In the genomic region with DNA sequence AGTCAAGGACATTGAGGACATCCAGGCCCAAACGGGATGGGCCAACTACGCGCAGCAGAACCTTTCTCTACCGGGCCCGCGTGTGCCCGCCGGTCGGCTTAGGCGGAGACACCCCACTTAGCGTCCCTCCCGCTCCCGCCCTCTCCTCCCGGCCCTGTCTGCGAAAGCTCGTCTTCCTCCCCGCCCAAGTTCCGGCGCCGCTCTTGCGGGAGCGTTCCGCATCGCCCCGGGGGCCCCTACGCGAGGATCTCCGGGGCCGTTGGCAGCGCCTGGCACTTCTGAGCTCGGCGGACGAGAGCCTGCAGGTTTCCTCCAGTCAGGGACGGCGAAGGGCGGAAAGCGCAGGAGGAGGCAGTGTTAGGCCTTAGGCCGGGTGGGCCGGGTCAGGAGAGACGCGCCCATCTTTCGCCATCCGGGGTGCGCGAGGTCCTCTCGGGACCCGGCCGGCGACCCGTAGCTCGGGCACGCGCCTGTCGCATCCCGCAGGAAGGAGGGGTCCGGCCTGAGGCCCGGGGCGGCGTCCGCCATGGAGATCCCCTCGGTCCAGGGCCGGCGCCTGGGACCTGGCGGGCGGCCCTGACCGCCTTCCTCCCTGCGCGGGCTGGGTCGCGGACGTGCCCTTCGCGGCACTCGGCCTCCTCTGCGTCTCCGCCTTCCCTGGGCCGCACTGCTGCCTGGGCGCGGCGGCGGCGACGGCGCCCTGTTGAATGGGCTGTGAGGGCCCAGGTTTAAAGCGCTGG, we compare ENCODE assay signal across 1 cellular context.
TF ChIP-seq lines count a peak whose summit lies in the region.

Gene FEM1B, plus strand, starts transcription at position 141 of the 740 bp plus-strand sequence. CDS start 673 bp downstream, outside the sequence.

TF ChIP-seq in HepG2, 621 proteins besides CTCF, POLR2A, EP300 and RAD21 (continued from another document and continues in another):
- TF ChIP-seq, protein P1, sequence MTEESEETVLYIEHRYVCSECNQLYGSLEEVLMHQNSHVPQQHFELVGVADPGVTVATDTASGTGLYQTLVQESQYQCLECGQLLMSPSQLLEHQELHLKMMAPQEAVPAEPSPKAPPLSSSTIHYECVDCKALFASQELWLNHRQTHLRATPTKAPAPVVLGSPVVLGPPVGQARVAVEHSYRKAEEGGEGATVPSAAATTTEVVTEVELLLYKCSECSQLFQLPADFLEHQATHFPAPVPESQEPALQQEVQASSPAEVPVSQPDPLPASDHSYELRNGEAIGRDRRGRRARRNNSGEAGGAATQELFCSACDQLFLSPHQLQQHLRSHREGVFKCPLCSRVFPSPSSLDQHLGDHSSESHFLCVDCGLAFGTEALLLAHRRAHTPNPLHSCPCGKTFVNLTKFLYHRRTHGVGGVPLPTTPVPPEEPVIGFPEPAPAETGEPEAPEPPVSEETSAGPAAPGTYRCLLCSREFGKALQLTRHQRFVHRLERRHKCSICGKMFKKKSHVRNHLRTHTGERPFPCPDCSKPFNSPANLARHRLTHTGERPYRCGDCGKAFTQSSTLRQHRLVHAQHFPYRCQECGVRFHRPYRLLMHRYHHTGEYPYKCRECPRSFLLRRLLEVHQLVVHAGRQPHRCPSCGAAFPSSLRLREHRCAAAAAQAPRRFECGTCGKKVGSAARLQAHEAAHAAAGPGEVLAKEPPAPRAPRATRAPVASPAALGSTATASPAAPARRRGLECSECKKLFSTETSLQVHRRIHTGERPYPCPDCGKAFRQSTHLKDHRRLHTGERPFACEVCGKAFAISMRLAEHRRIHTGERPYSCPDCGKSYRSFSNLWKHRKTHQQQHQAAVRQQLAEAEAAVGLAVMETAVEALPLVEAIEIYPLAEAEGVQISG (CRISPR knock-in tag; IDR thresholded peaks at IDR 0.05) = peak; percentile 89
- TF ChIP-seq ZNF224 (CRISPR knock-in tag; IDR thresholded peaks at IDR 0.05) = peak; percentile 81; the same call in 1 of the 2 replicates
- no peak for TF ChIP-seq SETDB1 (CRISPR knock-in tag; IDR thresholded peaks at IDR 0.05; ENCODE audit: borderline replicate concordance)
- peak; percentile 76; the same call in 1 of the 2 replicates for TF ChIP-seq DNMT1 (CRISPR knock-in tag; IDR thresholded peaks at IDR 0.05)
- TF ChIP-seq ZEB1 (IDR thresholded peaks at IDR 0.05; ENCODE audit: insufficient replicate concordance, low read depth) = no peak
- peak; percentile 94 for TF ChIP-seq ZBTB7B (CRISPR knock-in tag; IDR thresholded peaks at IDR 0.05)
- peak; percentile 86; the same call in 1 of the 2 replicates for TF ChIP-seq ZSCAN29 (CRISPR knock-in tag; conservative IDR thresholded peaks at IDR 0.05)
- TF ChIP-seq ATF7-NPFF (CRISPR knock-in tag; IDR thresholded peaks at IDR 0.05; ENCODE audit: low read depth) = peak; percentile 79
- TF ChIP-seq POLR2AphosphoS2 (IDR thresholded peaks at IDR 0.05; ENCODE audit: low read depth, low read length) = no peak
- peak; percentile 92 for TF ChIP-seq ZNF547 (CRISPR knock-in tag; IDR thresholded peaks at IDR 0.05)
- no peak for TF ChIP-seq FUBP1 (CRISPR knock-in tag; IDR thresholded peaks at IDR 0.05; ENCODE audit: borderline replicate concordance)
- TF ChIP-seq ZNF589 (CRISPR knock-in tag; conservative IDR thresholded peaks at IDR 0.05) = peak; percentile 44
- TF ChIP-seq YEATS2 (CRISPR knock-in tag; IDR thresholded peaks at IDR 0.05; ENCODE audit: borderline replicate concordance) = peak; percentile 96
- peak; percentile 52; the same call in 1 of the 2 replicates for TF ChIP-seq ZNF770 (CRISPR knock-in tag; IDR thresholded peaks at IDR 0.05)
- TF ChIP-seq, protein P2, sequence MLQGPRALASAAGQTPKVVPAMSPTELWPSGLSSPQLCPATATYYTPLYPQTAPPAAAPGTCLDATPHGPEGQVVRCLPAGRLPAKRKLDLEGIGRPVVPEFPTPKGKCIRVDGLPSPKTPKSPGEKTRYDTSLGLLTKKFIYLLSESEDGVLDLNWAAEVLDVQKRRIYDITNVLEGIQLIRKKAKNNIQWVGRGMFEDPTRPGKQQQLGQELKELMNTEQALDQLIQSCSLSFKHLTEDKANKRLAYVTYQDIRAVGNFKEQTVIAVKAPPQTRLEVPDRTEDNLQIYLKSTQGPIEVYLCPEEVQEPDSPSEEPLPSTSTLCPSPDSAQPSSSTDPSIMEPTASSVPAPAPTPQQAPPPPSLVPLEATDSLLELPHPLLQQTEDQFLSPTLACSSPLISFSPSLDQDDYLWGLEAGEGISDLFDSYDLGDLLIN (CRISPR knock-in tag; IDR thresholded peaks at IDR 0.05; ENCODE audit: borderline replicate concordance) = peak; percentile 81; the same call in 1 of the 2 replicates
- peak; percentile 77; the same call in 1 of the 2 replicates for TF ChIP-seq MTA1 (CRISPR knock-in tag; IDR thresholded peaks at IDR 0.05; ENCODE audit: borderline replicate concordance)
- TF ChIP-seq GFI1 (CRISPR knock-in tag; IDR thresholded peaks at IDR 0.05; ENCODE audit: borderline replicate concordance) = no peak
- TF ChIP-seq, protein P3, sequence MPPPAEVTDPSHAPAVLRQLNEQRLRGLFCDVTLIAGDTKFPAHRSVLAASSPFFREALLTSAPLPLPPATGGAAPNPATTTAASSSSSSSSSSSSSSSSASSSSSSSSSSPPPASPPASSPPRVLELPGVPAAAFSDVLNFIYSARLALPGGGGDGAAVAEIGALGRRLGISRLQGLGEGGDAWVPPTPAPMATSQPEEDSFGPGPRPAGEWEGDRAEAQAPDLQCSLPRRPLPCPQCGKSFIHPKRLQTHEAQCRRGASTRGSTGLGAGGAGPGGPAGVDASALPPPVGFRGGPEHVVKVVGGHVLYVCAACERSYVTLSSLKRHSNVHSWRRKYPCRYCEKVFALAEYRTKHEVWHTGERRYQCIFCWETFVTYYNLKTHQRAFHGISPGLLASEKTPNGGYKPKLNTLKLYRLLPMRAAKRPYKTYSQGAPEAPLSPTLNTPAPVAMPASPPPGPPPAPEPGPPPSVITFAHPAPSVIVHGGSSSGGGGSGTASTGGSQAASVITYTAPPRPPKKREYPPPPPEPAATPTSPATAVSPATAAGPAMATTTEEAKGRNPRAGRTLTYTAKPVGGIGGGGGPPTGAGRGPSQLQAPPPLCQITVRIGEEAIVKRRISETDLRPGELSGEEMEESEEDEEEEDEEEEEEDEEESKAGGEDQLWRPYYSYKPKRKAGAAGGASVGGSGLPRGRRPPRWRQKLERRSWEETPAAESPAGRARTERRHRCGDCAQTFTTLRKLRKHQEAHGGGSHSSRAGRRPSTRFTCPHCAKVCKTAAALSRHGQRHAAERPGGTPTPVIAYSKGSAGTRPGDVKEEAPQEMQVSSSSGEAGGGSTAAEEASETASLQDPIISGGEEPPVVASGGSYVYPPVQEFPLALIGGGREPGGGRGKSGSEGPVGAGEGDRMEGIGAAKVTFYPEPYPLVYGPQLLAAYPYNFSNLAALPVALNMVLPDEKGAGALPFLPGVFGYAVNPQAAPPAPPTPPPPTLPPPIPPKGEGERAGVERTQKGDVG (CRISPR knock-in tag; IDR thresholded peaks at IDR 0.05; ENCODE audit: borderline replicate concordance) = no peak
- TF ChIP-seq HOXA5 (CRISPR knock-in tag; IDR thresholded peaks at IDR 0.05) = peak; percentile 74
- TF ChIP-seq KAT2B (IDR thresholded peaks at IDR 0.05; ENCODE audit: borderline replicate concordance, low read depth, low read length) = no peak
- TF ChIP-seq ZNF629 (CRISPR knock-in tag; conservative IDR thresholded peaks at IDR 0.05) = peak; percentile 55; the same call in 1 of the 2 replicates
- TF ChIP-seq MIXL1 (CRISPR knock-in tag; IDR thresholded peaks at IDR 0.05) = peak; percentile 40
- TF ChIP-seq RORA (CRISPR knock-in tag; IDR thresholded peaks at IDR 0.05) = peak; percentile 47; the same call in 1 of the 2 replicates
- peak; percentile 72; the same call in 1 of the 2 replicates for TF ChIP-seq ZNF792 (CRISPR knock-in tag; IDR thresholded peaks at IDR 0.05)
- no peak; the same call in 1 of the 2 replicates for TF ChIP-seq GLI4 (CRISPR knock-in tag; IDR thresholded peaks at IDR 0.05; ENCODE audit: borderline replicate concordance)
- no peak for TF ChIP-seq TCF7L2 (IDR thresholded peaks at IDR 0.05; ENCODE audit: low read depth, low read length)
- TF ChIP-seq JUND (CRISPR knock-in tag; IDR thresholded peaks at IDR 0.05) = no peak
- no peak for TF ChIP-seq ZNF382 (CRISPR knock-in tag; IDR thresholded peaks at IDR 0.05; ENCODE audit: borderline replicate concordance)
- no peak for TF ChIP-seq ZNF577 (CRISPR knock-in tag; IDR thresholded peaks at IDR 0.05; ENCODE audit: borderline replicate concordance, low read depth)
- TF ChIP-seq ZBTB44 (CRISPR knock-in tag; IDR thresholded peaks at IDR 0.05) = no peak
- 0 out of 2 replicates have a peak, but pooled peaks have one; percentile 42 for TF ChIP-seq ZIK1 (CRISPR knock-in tag; IDR thresholded peaks at IDR 0.05; ENCODE audit: borderline replicate concordance, low read depth)
- peak; percentile 36; the same call in 1 of the 2 replicates for TF ChIP-seq AHDC1 (CRISPR knock-in tag; IDR thresholded peaks at IDR 0.05; ENCODE audit: borderline replicate concordance)
- no peak for TF ChIP-seq DPF2 (CRISPR knock-in tag; IDR thresholded peaks at IDR 0.05; ENCODE audit: borderline replicate concordance, low read depth)
- TF ChIP-seq FOXM1 (CRISPR knock-in tag; IDR thresholded peaks at IDR 0.05) = peak; percentile 71; the same call in 1 of the 2 replicates
- peak; percentile 60; the same call in 1 of the 2 replicates for TF ChIP-seq ZNF607 (CRISPR knock-in tag; IDR thresholded peaks at IDR 0.05; ENCODE audit: borderline replicate concordance)
- peak; percentile 46; the same call in 1 of the 2 replicates for TF ChIP-seq CREB1 (IDR thresholded peaks at IDR 0.05)
- TF ChIP-seq CREB1 (CRISPR knock-in tag; IDR thresholded peaks at IDR 0.05) = peak; percentile 64; the same call in 1 of the 2 replicates
- TF ChIP-seq CCDC6 (CRISPR knock-in tag; IDR thresholded peaks at IDR 0.05) = peak; percentile 80; the same call in 1 of the 2 replicates
